Comparison of ENCODE assay signal across 23 cellular contexts in the genomic region with DNA sequence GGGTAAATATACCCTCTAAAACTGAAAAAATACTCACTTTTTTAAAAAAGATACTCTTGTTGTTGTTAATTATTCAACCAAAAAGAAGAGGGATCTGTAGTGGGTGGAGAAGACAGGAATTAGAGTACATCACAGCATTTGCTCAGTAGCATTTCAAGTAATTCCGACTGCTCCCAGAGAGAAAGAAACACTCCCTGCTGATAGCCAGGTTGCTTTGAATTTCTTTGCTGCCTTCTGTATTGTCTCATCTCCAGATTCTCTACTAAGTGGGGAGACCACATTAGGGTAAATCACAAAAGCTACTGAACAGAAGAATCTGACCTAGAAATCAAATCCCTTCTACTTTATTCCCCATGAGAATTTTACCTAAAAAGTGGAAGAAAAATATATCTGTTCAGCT.
DNase-seq lines count a peak whose midpoint lies in the region; ATAC-seq and TF ChIP-seq lines count a peak whose summit lies in the region.
"Had no signal": no experiment of that assay in that cellular context is flagged by ENCODE, and none has a peak within 500 bp of the region (broad histone marks: within the 10 kb centered on the region; RNA-seq: fewer than 3 reads in every experiment).

No MANE protein-coding gene starts in this region.

- H3K79me2 ChIP-seq in GM23338 (replicated peaks; ENCODE audit: insufficient read depth), result no peaks in the 10 kb centered on the region
- no peaks in the 10 kb centered on the region for H3K79me2 ChIP-seq in PC-9 (ENCODE audit: low read depth)
- no peaks in the 10 kb centered on the region for H3K79me2 ChIP-seq in neural progenitor cell (ENCODE audit: low read depth)

- H2AFZ ChIP-seq in GM23338, result no peak overlapping the region
- H2AFZ ChIP-seq in PC-9, result peak overlapping the region; percentile 35; the same call in 1 of the 2 replicates
- H2AFZ ChIP-seq in neural progenitor cell (replicated peaks), result no peak overlapping the region
- H2AFZ ChIP-seq: GM23248 had no signal

- H3K9me2 ChIP-seq in GM23338 (ENCODE audit: insufficient read depth) (no peaks in the 10 kb centered on the region), PC-9 (ENCODE audit: insufficient read depth) (no peaks in the 10 kb centered on the region)

- H3K27me3 Mint-ChIP-seq in GM23338 (ENCODE audit: insufficient read depth, low read depth, poor library complexity) (no peaks in the 10 kb centered on the region), neural progenitor cell (ENCODE audit: insufficient read depth, low read depth) (no peaks in the 10 kb centered on the region)
- H3K27me3 Mint-ChIP-seq: CD4-positive, alpha-beta T cell; CD8-positive, alpha-beta memory T cell had no signal

- H3K27ac ChIP-seq in GM23338 (ENCODE audit: low read depth) (no peak overlapping the region), PC-9 (no peak overlapping the region), neural progenitor cell (peak overlapping the region; percentile 55), ascending aorta (no peak overlapping the region)
- H3K27ac ChIP-seq: A549; BLaER1 treated with 17β-estradiol and CSF1 and Interleukin-3, amounts not matched to agents 10 nM and 100 nM; GM23248 had no signal

- intact Hi-C loops in PC-9 (cut with micrococcal nuclease; ENCODE audit: unreplicated experiment), result no loop called here
- intact Hi-C loops in ascending aorta (cut with DNase I), result no loop called here

- peaks cover 7% of the 10 kb centered on the region; the same call in 2 of the 3 replicates for H3K4me1 Mint-ChIP-seq in GM23338
- H3K4me1 Mint-ChIP-seq in neural progenitor cell, result peaks cover 18% of the 10 kb centered on the region
- H3K4me1 Mint-ChIP-seq: CD14-positive monocyte; CD8-positive, alpha-beta memory T cell had no signal

- H3K4me1 ChIP-seq in GM23338 (ENCODE audit: insufficient read depth), result no peaks in the 10 kb centered on the region
- H3K4me1 ChIP-seq in PC-9 (replicated peaks; ENCODE audit: insufficient read depth), result no peaks in the 10 kb centered on the region
- peaks cover 37% of the 10 kb centered on the region for H3K4me1 ChIP-seq in neural progenitor cell
- H3K4me1 ChIP-seq in ascending aorta, result no peaks in the 10 kb centered on the region
- H3K4me1 ChIP-seq: A549; BE2C; BLaER1 treated with 17β-estradiol and CSF1 and Interleukin-3, amounts not matched to agents 10 nM and 100 nM; HAP-1 had no signal

- H3K4me3 Mint-ChIP-seq in GM23338 (no peak overlapping the region), neural progenitor cell (no peak overlapping the region)
- H3K4me3 Mint-ChIP-seq: CD14-positive monocyte; CD4-positive, alpha-beta T cell; CD8-positive, alpha-beta memory T cell; HFFc6 had no signal

- H4K20me1 ChIP-seq in GM23338 (replicated peaks; ENCODE audit: insufficient read depth) (no peaks in the 10 kb centered on the region), PC-9 (ENCODE audit: insufficient read depth) (no peaks in the 10 kb centered on the region), neural progenitor cell (ENCODE audit: low read depth) (no peaks in the 10 kb centered on the region)
- H4K20me1 ChIP-seq: BLaER1 treated with 17β-estradiol and CSF1 and Interleukin-3, amounts not matched to agents 10 nM and 100 nM had no signal

- BruUV-seq in PC-9 (replicated peaks; lab: Mats Ljungman, UMichigan), result no TSS peak

- H3K36me3 ChIP-seq in GM23338 (ENCODE audit: insufficient read depth), result no peaks in the 10 kb centered on the region
- no peaks in the 10 kb centered on the region for H3K36me3 ChIP-seq in PC-9 (ENCODE audit: low read depth)
- no peaks in the 10 kb centered on the region for H3K36me3 ChIP-seq in neural progenitor cell
- no peaks in the 10 kb centered on the region for H3K36me3 ChIP-seq in ascending aorta
- H3K36me3 ChIP-seq: BE2C; BLaER1 treated with 17β-estradiol and CSF1 and Interleukin-3, amounts not matched to agents 10 nM and 100 nM; HAP-1 had no signal

- no peaks in the 10 kb centered on the region for H3K9me3 ChIP-seq in PC-9 (ENCODE audit: insufficient read depth, low read depth)
- H3K9me3 ChIP-seq in neural progenitor cell (ENCODE audit: low read depth), result no peaks in the 10 kb centered on the region
- peaks cover 0 to 3% of the 10 kb centered on the region in 2 donors for H3K9me3 ChIP-seq in ascending aorta
- H3K9me3 ChIP-seq: A549; BE2C; BLaER1 treated with 17β-estradiol and CSF1 and Interleukin-3, amounts not matched to agents 10 nM and 100 nM; HAP-1 had no signal

- ATAC-seq in GM23338 (peak; percentile 56), GM21717 (IDR thresholded peaks at IDR 0.05; ENCODE audit: unreplicated experiment) (no peak), HG03442 (IDR thresholded peaks at IDR 0.05; ENCODE audit: unreplicated experiment) (no peak)
- ATAC-seq: A549, GM12878 had no signal

- CTCF ChIA-PET in PC-9 (lab: Charles Lee), result no interaction called here

- no peak overlapping the region for H3K9ac ChIP-seq in neural progenitor cell
- H3K9ac ChIP-seq: BLaER1 treated with 17β-estradiol and CSF1 and Interleukin-3, amounts not matched to agents 10 nM and 100 nM; GM23248 had no signal

- DNase-seq in GM23338 (ENCODE audit: low spot score) (peak; percentile 20), PC-9 (no peak), neural progenitor cell (ENCODE audit: low spot score) (peak; percentile 61), ascending aorta (ENCODE audit: low spot score in 2 of 2) (no peak)
- DNase-seq: 8988T; ACHN; AML-193; BE2C; CD4-positive, alpha-beta T cell; CD8-positive, alpha-beta memory T cell; DMS 273 treated with DMSO at 0.1 percent for 48 hours; DMS79; EL; GDM1; GM23248; HFFc6 had no signal

- POLR2A ChIA-PET in PC-9 (lab: Charles Lee; ENCODE audit: unreplicated experiment), result no interaction called here

- TF ChIP-seq CTCF in GM23338 (conservative IDR thresholded peaks at IDR 0.05; ENCODE audit: low read depth in 2 of 2), result no peak
- TF ChIP-seq CTCF in PC-9 (conservative IDR thresholded peaks at IDR 0.05), result no peak
- no peak for TF ChIP-seq CTCF in neural progenitor cell (IDR thresholded peaks at IDR 0.05)
- no peak for TF ChIP-seq CTCF in ascending aorta (IDR thresholded peaks at IDR 0.05)

- H3K27ac Mint-ChIP-seq in GM23338, result no peak overlapping the region
- no peak overlapping the region for H3K27ac Mint-ChIP-seq in neural progenitor cell
- H3K27ac Mint-ChIP-seq: CD14-positive monocyte; CD4-positive, alpha-beta T cell; CD8-positive, alpha-beta memory T cell; HFFc6 had no signal

- no peaks in the 10 kb centered on the region for H3K36me3 Mint-ChIP-seq in GM23338 (ENCODE audit: low read depth)
- H3K36me3 Mint-ChIP-seq in neural progenitor cell, result peaks cover 1% of the 10 kb centered on the region
- H3K36me3 Mint-ChIP-seq: CD14-positive monocyte; CD8-positive, alpha-beta memory T cell had no signal

- H3F3A ChIP-seq in GM23338 (replicated peaks; ENCODE audit: low read depth), result no peaks in the 10 kb centered on the region
- H3F3A ChIP-seq in PC-9 (ENCODE audit: insufficient read depth, low read depth), result no peaks in the 10 kb centered on the region
- H3F3A ChIP-seq in neural progenitor cell (ENCODE audit: low read depth), result peaks cover 15% of the 10 kb centered on the region

- no peak overlapping the region for H3K4me2 ChIP-seq in GM23338
- H3K4me2 ChIP-seq in PC-9, result no peak overlapping the region
- H3K4me2 ChIP-seq in neural progenitor cell, result peak overlapping the region; percentile 65
- H3K4me2 ChIP-seq: A549; BLaER1 treated with 17β-estradiol and CSF1 and Interleukin-3, amounts not matched to agents 10 nM and 100 nM had no signal

- no peaks in the 10 kb centered on the region for H3K9me3 Mint-ChIP-seq in GM23338
- H3K9me3 Mint-ChIP-seq in neural progenitor cell, result peaks cover 12% of the 10 kb centered on the region

- H3K27me3 ChIP-seq in GM23338 (ENCODE audit: insufficient read depth), result no peaks in the 10 kb centered on the region
- no peaks in the 10 kb centered on the region for H3K27me3 ChIP-seq in PC-9 (ENCODE audit: insufficient read depth, low read depth)
- H3K27me3 ChIP-seq in neural progenitor cell, result no peaks in the 10 kb centered on the region
- no peaks in the 10 kb centered on the region for H3K27me3 ChIP-seq in ascending aorta
- H3K27me3 ChIP-seq: BE2C; BLaER1 treated with 17β-estradiol and CSF1 and Interleukin-3, amounts not matched to agents 10 nM and 100 nM had no signal

- H3K4me3 ChIP-seq in GM23338 (no peak overlapping the region), PC-9 (no peak overlapping the region), neural progenitor cell (no peak overlapping the region), ascending aorta (no peak overlapping the region)
- H3K4me3 ChIP-seq: A549; BLaER1 treated with 17β-estradiol and CSF1 and Interleukin-3, amounts not matched to agents 10 nM and 100 nM; GM12878; GM23248; HAP-1 had no signal

Comparison
In these comparisons a context has a peak if more than half of its experiments do, and no peak if none do; other contexts are left out.
1. DNase-seq: peak in GM23338 (single experiment) and neural progenitor cell (single experiment); none in PC-9 (0 of 2) and ascending aorta (0 of 2).